ENCODE assay signal across 16 cellular contexts in the genomic region with DNA sequence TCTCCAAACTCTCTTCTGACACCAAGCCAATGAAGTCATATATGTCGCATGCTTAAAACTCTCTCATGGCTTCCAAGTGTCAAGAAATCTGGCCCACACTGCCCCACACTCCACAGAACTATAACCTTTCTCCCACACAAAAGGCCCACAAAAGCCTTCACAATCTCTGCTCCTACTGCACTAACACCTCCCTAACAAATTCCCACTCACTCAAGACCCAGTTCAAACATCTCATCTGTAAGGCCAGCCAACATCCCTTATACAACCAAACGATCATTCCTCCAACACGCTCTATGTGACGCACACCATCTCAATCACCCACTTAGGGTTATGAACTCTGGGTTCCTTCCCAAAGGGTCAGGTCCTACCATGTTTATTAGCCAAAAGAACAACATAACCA. TPM values are rescaled to one million over a fixed set of nuclear protein-coding genes. Genes with fewer than 3 reads are reported as not detected.
A peak's percentile ranks its signal among the peaks of the same experiment; 100 is the strongest.
DNase-seq lines count a peak whose midpoint lies in the region; ATAC-seq and TF ChIP-seq lines count a peak whose summit lies in the region.
"Had no signal": no experiment of that assay in that cellular context is flagged by ENCODE, and none has a peak within 500 bp of the region (broad histone marks: within the 10 kb centered on the region; RNA-seq: fewer than 3 reads in every experiment).

No MANE protein-coding gene starts in this region.

- no peaks in the 10 kb centered on the region for H3K9me2 ChIP-seq in Karpas-422 (replicated peaks; ENCODE audit: insufficient read depth, low read length)

- H4K20me1 ChIP-seq in Karpas-422 (ENCODE audit: insufficient read depth, low read depth, low read length), result no peaks in the 10 kb centered on the region

- intact Hi-C loops in dorsolateral prefrontal cortex (cut with DNase I), result no loop called here

- no peaks in the 10 kb centered on the region for H3K9me3 ChIP-seq in Karpas-422 (ENCODE audit: low read length)
- no peaks in the 10 kb centered on the region for H3K9me3 ChIP-seq in mucosa of rectum (ENCODE audit: control insufficient read depth in 2 of 2, low read length in 2 of 2)
- no peaks in the 10 kb centered on the region for H3K9me3 ChIP-seq in thoracic aorta

- H3K4me2 ChIP-seq in Karpas-422 (ENCODE audit: low read depth, low read length, poor library complexity, severe bottlenecking), result no peak overlapping the region

- peaks cover 97% of the 10 kb centered on the region for H3K4me1 ChIP-seq in Karpas-422 (ENCODE audit: low read length)
- peaks cover 61 to 66% of the 10 kb centered on the region in 2 donors for H3K4me1 ChIP-seq in mucosa of rectum (ENCODE audit: control insufficient read depth in 2 of 2, insufficient read depth in 2 of 2, low read length in 2 of 2)
- H3K4me1 ChIP-seq in thoracic aorta (ENCODE audit: control insufficient read depth in 1 of 2, low read depth in 2 of 2), result peaks cover 65 to 81% of the 10 kb centered on the region in 2 donors

- H3K27me3 ChIP-seq in Karpas-422 (ENCODE audit: low read length), result no peaks in the 10 kb centered on the region
- no peaks in the 10 kb centered on the region for H3K27me3 ChIP-seq in dorsolateral prefrontal cortex
- H3K27me3 ChIP-seq in mucosa of rectum (ENCODE audit: control insufficient read depth in 2 of 2, insufficient read depth in 2 of 2, low read length in 2 of 2), result no peaks in the 10 kb centered on the region
- no peaks in the 10 kb centered on the region for H3K27me3 ChIP-seq in thoracic aorta (replicated peaks; ENCODE audit: insufficient read depth)

- DNase-seq in Karpas-422 (no peak), dorsolateral prefrontal cortex (no peak), thoracic aorta (ENCODE audit: low spot score) (no peak), GM13977 (ENCODE audit: low spot score) (no peak), islet precursor cell (no peak)
- no peak for DNase-seq in effector CD4-positive, alpha-beta T cell
- DNase-seq: activated B cell treated with CpG ODN at 0.5 μM for 24 hours; activated naive CD8-positive, alpha-beta T cell treated with anti-CD3 and anti-CD28 coated beads, Interleukin-2, amount 50 U/mL, for 24 hours; COR-L47; effector CD8-positive, alpha-beta T cell; hypothalamus; NCI-H187; stimulated activated naive CD8-positive, alpha-beta T cell treated with anti-CD3 and anti-CD28 coated beads, Interleukin-15, amount 100 ng/mL, for 72 hours had no signal

- peaks cover 92% of the 10 kb centered on the region for H3K79me2 ChIP-seq in Karpas-422 (ENCODE audit: low read length)

- H3K36me3 ChIP-seq in Karpas-422 (ENCODE audit: insufficient read depth, low read length) (no peaks in the 10 kb centered on the region), mucosa of rectum (ENCODE audit: control insufficient read depth in 2 of 2, insufficient read depth in 2 of 2, low read length in 2 of 2) (no peaks in the 10 kb centered on the region), thoracic aorta (no peaks in the 10 kb centered on the region)

- no peak overlapping the region for H2AFZ ChIP-seq in Karpas-422 (ENCODE audit: low read length)

- no peak for TF ChIP-seq CTCF in dorsolateral prefrontal cortex (IDR thresholded peaks at IDR 0.05 in 54 of 56, conservative IDR thresholded peaks at IDR 0.05 in 2 of 56; ENCODE audit: low read depth in 1 of 56, partially characterized antibody in 56 of 56)
- TF ChIP-seq CTCF in thoracic aorta (IDR thresholded peaks at IDR 0.05), result no peak
- no peak for TF ChIP-seq CTCF in GM13977 (IDR thresholded peaks at IDR 0.05; ENCODE audit: extremely low read depth, insufficient read depth, missing control alignments)

- no peak overlapping the region for H3K4me3 ChIP-seq in Karpas-422 (ENCODE audit: low read length)
- no peak overlapping the region for H3K4me3 ChIP-seq in dorsolateral prefrontal cortex
- no peak overlapping the region for H3K4me3 ChIP-seq in mucosa of rectum (ENCODE audit: low read length in 2 of 2)
- H3K4me3 ChIP-seq in thoracic aorta, result no peak overlapping the region

- H3K9ac ChIP-seq in Karpas-422 (ENCODE audit: low read length) (no peak overlapping the region), mucosa of rectum (ENCODE audit: low read depth in 1 of 2, low read length in 2 of 2) (no peak overlapping the region)

- in situ Hi-C loops in GM13977 (cut with MboI; ENCODE audit: low pct_unique_long_range_greater_than_20kb, low sequenced_read_pairs, unreplicated experiment), result no loop called here

- ATAC-seq in thoracic aorta (ENCODE audit: insufficient number of reproducible peaks, low FRiP score, low read depth) (no peak), GM18909 (IDR thresholded peaks at IDR 0.05; ENCODE audit: poor library complexity, unreplicated experiment) (no peak)
- ATAC-seq: activated naive CD8-positive, alpha-beta T cell treated with anti-CD3 and anti-CD28 coated beads, Interleukin-2, amount 50 U/mL, for 24 hours; stimulated activated naive CD8-positive, alpha-beta T cell treated with anti-CD3 and anti-CD28 coated beads, Interleukin-15, amount 100 ng/mL, for 72 hours had no signal

- 0 out of 2 replicates have a peak overlapping the region, but pooled peaks have one; percentile 84 for H3K27ac ChIP-seq in Karpas-422 (ENCODE audit: low read length)
- H3K27ac ChIP-seq in dorsolateral prefrontal cortex, result peak overlapping the region in 54 of 59 donors; percentile 1 to 91 (median 75)
- H3K27ac ChIP-seq in mucosa of rectum (ENCODE audit: low read depth in 2 of 2, low read length in 2 of 2), result peak overlapping the region; percentile 60 to 75
- H3K27ac ChIP-seq in thoracic aorta, result peak overlapping the region; percentile 72 to 81

RNA-seq across cellular contexts. Expression of a gene that starts 13.5 kb away (rescaled TPM):
- total RNA-seq in Karpas-422 (2014; rRNA removed; shearing (Covaris generic); ENCODE audit: low replicate concordance), result 20.1 and 38.9 TPM in 2 replicates
- total RNA-seq in dorsolateral prefrontal cortex (10 to 100 TPM; 18.5 to 62.5 (median 37.5) TPM), thoracic aorta (10 to 100 TPM; 54.0 to 58.5 TPM)

RNA-seq across cellular contexts. Expression of a gene that starts 28.4 kb away (rescaled TPM):
- total RNA-seq in Karpas-422 (2014; rRNA removed; shearing (Covaris generic); ENCODE audit: low replicate concordance), result not detected in 2 replicates
- not detected for total RNA-seq in dorsolateral prefrontal cortex
- not detected for total RNA-seq in thoracic aorta
- total RNA-seq: activated B cell treated with CpG ODN at 0.5 μM for 24 hours, pulmonary artery endothelial cell had no signal
